8 cellular contexts compared by ENCODE assay signal in genomic region chr6:137707590-137708360, GRCh38.
DNase-seq lines count a peak whose midpoint lies in the region; TF ChIP-seq lines count a peak whose summit lies in the region.

No MANE protein-coding gene starts in this region.

- peak overlapping the region; percentile 40 for H3K4me3 Mint-ChIP-seq in activated naive CD4-positive, alpha-beta T cell treated with anti-CD3 and anti-CD28 coated beads, Interleukin-2, amount 10 ng/mL, durations not matched to agents 7 days and 5 days

- DNase-seq in Daoy (ENCODE audit: low read depth) (peak; percentile 78), H4 (ENCODE audit: low spot score) (peak; percentile 65), M059J (ENCODE audit: low read depth) (peak; percentile 90), SK-N-DZ (ENCODE audit: low spot score) (peak; percentile 37), head of caudate nucleus (peak in 39 of 42 donors; percentile 10 to 80 (median 51)), pulmonary artery endothelial cell (ENCODE audit: low read depth, low spot score) (peak; percentile 48), uterus (peak; percentile 46 to 72)
- DNase-seq in activated naive CD4-positive, alpha-beta T cell treated with anti-CD3 and anti-CD28 coated beads, Interleukin-2, amount 10 ng/mL, durations not matched to agents 7 days and 5 days, result peak; percentile 89

- peak overlapping the region in 1 of 2 donors; percentile 18 for H3K4me3 ChIP-seq in uterus

- H3K4me1 Mint-ChIP-seq in activated naive CD4-positive, alpha-beta T cell treated with anti-CD3 and anti-CD28 coated beads, Interleukin-2, amount 10 ng/mL, durations not matched to agents 7 days and 5 days, result peaks cover 58% of the 10 kb centered on the region

- CTCF ChIA-PET in activated naive CD4-positive, alpha-beta T cell treated with anti-CD3 and anti-CD28 coated beads, Interleukin-2, amount 10 ng/mL, durations not matched to agents 7 days and 5 days (lab: Charles Lee), result interaction anchor here (0.8 to 6.4 kb wide), 30 partner anchors 9 to 299 kb away, joined by 3 to 71 read pairs (median 5); partner anchors contain the start of gene TNFAIP3

- H3K4me1 ChIP-seq in uterus, result no peaks in the 10 kb centered on the region

- peak; percentile 69 to 82 (median 74) for TF ChIP-seq CTCF in uterus (IDR thresholded peaks at IDR 0.05)

- H3K9me3 Mint-ChIP-seq in activated naive CD4-positive, alpha-beta T cell treated with anti-CD3 and anti-CD28 coated beads, Interleukin-2, amount 10 ng/mL, durations not matched to agents 7 days and 5 days, result no peaks in the 10 kb centered on the region

- peak overlapping the region in 1 of 2 donors; percentile 0 for H3K27ac ChIP-seq in uterus

- H3K27me3 ChIP-seq in uterus, result no peaks in the 10 kb centered on the region

- no peaks in the 10 kb centered on the region for H3K9me3 ChIP-seq in uterus

- H3K36me3 Mint-ChIP-seq in activated naive CD4-positive, alpha-beta T cell treated with anti-CD3 and anti-CD28 coated beads, Interleukin-2, amount 10 ng/mL, durations not matched to agents 7 days and 5 days, result peaks cover 1% of the 10 kb centered on the region

- peaks cover 4% of the 10 kb centered on the region for H3K27me3 Mint-ChIP-seq in activated naive CD4-positive, alpha-beta T cell treated with anti-CD3 and anti-CD28 coated beads, Interleukin-2, amount 10 ng/mL, durations not matched to agents 7 days and 5 days

- intact Hi-C loops in head of caudate nucleus (cut with DNase I), result loop anchor here (2.0 to 5.0 kb wide), 2 partner anchors 159 to 240 kb away; partner anchors contain the start of gene TNFAIP3
- intact Hi-C loops in uterus (cut with DNase I; ENCODE audit: low total_unique reads), result loop anchor here (5.0 to 10.0 kb wide), 2 partner anchors 167 to 240 kb away; no protein-coding TSS in a partner anchor

- no peaks in the 10 kb centered on the region for H3K36me3 ChIP-seq in uterus

- no peak for TF ChIP-seq POLR2A in uterus (IDR thresholded peaks at IDR 0.05)

- peak overlapping the region; percentile 91 for H3K27ac Mint-ChIP-seq in activated naive CD4-positive, alpha-beta T cell treated with anti-CD3 and anti-CD28 coated beads, Interleukin-2, amount 10 ng/mL, durations not matched to agents 7 days and 5 days

Comparison
In these comparisons a context has a peak if more than half of its experiments do, and no peak if none do; other contexts are left out.
1. DNase-seq: peak in every context shown above with its lines; median percentile 90 in M059J; 89 in activated naive CD4-positive, alpha-beta T cell treated with anti-CD3 and anti-CD28 coated beads, Interleukin-2, amount 10 ng/mL, durations not matched to agents 7 days and 5 days; 78 in Daoy; 65 in H4; 59 in uterus; 51 in head of caudate nucleus; 48 in pulmonary artery endothelial cell; 37 in SK-N-DZ.